Comparison of ENCODE assay signal across 10 cellular contexts in genomic region chr1:15155191-15155590, GRCh38. TPM values are rescaled to one million over a fixed set of nuclear protein-coding genes. Genes with fewer than 3 reads are reported as not detected.
DNase-seq lines count a peak whose midpoint lies in the region; ATAC-seq and TF ChIP-seq lines count a peak whose summit lies in the region.
"Had no signal": no experiment of that assay in that cellular context is flagged by ENCODE, and none has a peak within 500 bp of the region (broad histone marks: within the 10 kb centered on the region; RNA-seq: fewer than 3 reads in every experiment).

No MANE protein-coding gene starts in this region.

- no peak for TF ChIP-seq POLR2A in upper lobe of left lung (IDR thresholded peaks at IDR 0.05)

- H3K36me3 ChIP-seq in mammary epithelial cell (ENCODE audit: insufficient read depth, low read length) (no peaks in the 10 kb centered on the region), upper lobe of left lung (no peaks in the 10 kb centered on the region)

- peaks cover 17% of the 10 kb centered on the region for H3K27me3 Mint-ChIP-seq in activated naive CD4-positive, alpha-beta T cell treated with anti-CD3 and anti-CD28 coated beads, Interleukin-2, amount 50 U/mL, for 24 hours
- peaks cover 3% of the 10 kb centered on the region for H3K27me3 Mint-ChIP-seq in mesothelial cell of epicardium (ENCODE audit: low read depth)

- intact Hi-C loops in mammary epithelial cell (cut with micrococcal nuclease), result loop anchor here (10.0 kb wide), 1 partner anchor 370 kb away; the partner anchor contains the start of genes CASP9 and DNAJC16
- intact Hi-C loops in sciatic nerve (cut with DNase I), result no loop called here

- no peaks in the 10 kb centered on the region for H3K27me3 ChIP-seq in mammary epithelial cell (ENCODE audit: insufficient read depth, low read length)
- peaks cover 0 to 4% (median 2%) of the 10 kb centered on the region in 4 donors for H3K27me3 ChIP-seq in upper lobe of left lung

- no peak for ATAC-seq in activated naive CD4-positive, alpha-beta T cell treated with anti-CD3 and anti-CD28 coated beads, Interleukin-2, amount 50 U/mL, for 72 hours
- ATAC-seq in upper lobe of left lung (ENCODE audit: low FRiP score in 2 of 2), result no peak
- no peak for ATAC-seq in sciatic nerve
- no peak for ATAC-seq in HG02642 (IDR thresholded peaks at IDR 0.05; ENCODE audit: poor library complexity, unreplicated experiment)
- ATAC-seq: activated CD8-positive, alpha-beta T cell treated with anti-CD3 and anti-CD28 coated beads, Interleukin-2, amount 10 ng/mL, durations not matched to agents 7 days and 5 days had no signal

- H2AFZ ChIP-seq in mammary epithelial cell (ENCODE audit: low read depth, low read length), result no peak overlapping the region

- 100% methylated on average over 4 of the region's 5 CpGs for WGBS in mammary epithelial cell (ENCODE audit: low coverage, missing lambda C conversion rate)
- 78 to 84% methylated on average over 5 of the region's 5 CpGs for WGBS in upper lobe of left lung, 2 donors

- H3K79me2 ChIP-seq in mammary epithelial cell (ENCODE audit: insufficient read depth, low read length), result peaks cover 64% of the 10 kb centered on the region

- no peaks in the 10 kb centered on the region for H3K9me3 Mint-ChIP-seq in activated naive CD4-positive, alpha-beta T cell treated with anti-CD3 and anti-CD28 coated beads, Interleukin-2, amount 50 U/mL, for 24 hours
- no peaks in the 10 kb centered on the region for H3K9me3 Mint-ChIP-seq in activated naive CD4-positive, alpha-beta T cell treated with anti-CD3 and anti-CD28 coated beads, Interleukin-2, amount 50 U/mL, for 72 hours
- H3K9me3 Mint-ChIP-seq in mesothelial cell of epicardium, result peaks cover 5% of the 10 kb centered on the region

- peaks cover 36% of the 10 kb centered on the region for H3K4me1 ChIP-seq in mammary epithelial cell (ENCODE audit: insufficient read depth, low read length)
- peaks cover 20 to 55% (median 52%) of the 10 kb centered on the region in 4 donors for H3K4me1 ChIP-seq in upper lobe of left lung

- BruUV-seq in mammary epithelial cell (replicated peaks; lab: Mats Ljungman, UMichigan), result no TSS peak

- in situ Hi-C loops in mammary epithelial cell (cut with MboI; ENCODE audit: low sequenced_read_pairs in 2 of 2), result loop anchor here in 1 of 2 donors (10.0 kb wide), 2 partner anchors 150 to 260 kb away; no protein-coding TSS in a partner anchor

- peak overlapping the region; percentile 94 for H3K4me2 ChIP-seq in mammary epithelial cell (ENCODE audit: insufficient read depth, low read depth, low read length)

- no peak overlapping the region for H3K27ac Mint-ChIP-seq in activated naive CD4-positive, alpha-beta T cell treated with anti-CD3 and anti-CD28 coated beads, Interleukin-2, amount 50 U/mL, for 24 hours
- no peak overlapping the region for H3K27ac Mint-ChIP-seq in activated naive CD4-positive, alpha-beta T cell treated with anti-CD3 and anti-CD28 coated beads, Interleukin-2, amount 50 U/mL, for 72 hours
- peak overlapping the region; percentile 71 for H3K27ac Mint-ChIP-seq in mesothelial cell of epicardium

- CTCF ChIA-PET in mammary epithelial cell (lab: Charles Lee; ENCODE audit: low non-redundant PET), result no interaction called here

- TF ChIP-seq EP300 in upper lobe of left lung (IDR thresholded peaks at IDR 0.05), result no peak

- H3K9ac ChIP-seq in mammary epithelial cell (ENCODE audit: insufficient read depth, low read length), result no peak overlapping the region

- H3K4me3 ChIP-seq in mammary epithelial cell (replicated peaks in 1 of 3; ENCODE audit: insufficient read depth in 1 of 3, low read depth in 2 of 3, low read length in 3 of 3) (peak overlapping the region in 1 of 3 experiments; percentile 71), upper lobe of left lung (peak overlapping the region in 3 of 4 donors; percentile 58 to 92 (median 81))
- H3K4me3 ChIP-seq: SK-N-MC had no signal

- H3K4me3 Mint-ChIP-seq in activated naive CD4-positive, alpha-beta T cell treated with anti-CD3 and anti-CD28 coated beads, Interleukin-2, amount 50 U/mL, for 24 hours, result peak overlapping the region; percentile 28
- peak overlapping the region; percentile 78 for H3K4me3 Mint-ChIP-seq in mesothelial cell of epicardium

- TF ChIP-seq CTCF in mammary epithelial cell (conservative IDR thresholded peaks at IDR 0.05 in 1 of 2, IDR thresholded peaks at IDR 0.05 in 1 of 2; ENCODE audit: extremely low read depth in 1 of 2, insufficient read depth in 1 of 2, low read depth in 1 of 2, low read length in 2 of 2) (no peak), mesothelial cell of epicardium (IDR thresholded peaks at IDR 0.05; ENCODE audit: unreplicated experiment) (no peak), upper lobe of left lung (IDR thresholded peaks at IDR 0.05) (no peak)

- no peak for DNase-seq in activated naive CD4-positive, alpha-beta T cell treated with anti-CD3 and anti-CD28 coated beads, Interleukin-2, amount 50 U/mL, for 72 hours (ENCODE audit: low spot score in 2 of 2)
- DNase-seq in mammary epithelial cell, result no peak
- DNase-seq in mesothelial cell of epicardium (ENCODE audit: low spot score in 2 of 2, unreplicated experiment in 2 of 2), result no peak
- no peak for DNase-seq in upper lobe of left lung
- DNase-seq in NCI-H446 treated with DMSO at 0.1 percent for 48 hours (lab: John Stamatoyannopoulos, UW), result no peak
- DNase-seq in sciatic nerve (ENCODE audit: low spot score), result no peak
- DNase-seq: activated CD8-positive, alpha-beta T cell treated with anti-CD3 and anti-CD28 coated beads, Interleukin-2, amount 10 ng/mL, durations not matched to agents 7 days and 5 days had no signal

- H3K9me3 ChIP-seq in mammary epithelial cell (replicated peaks; ENCODE audit: insufficient read depth, low read length), result no peaks in the 10 kb centered on the region
- H3K9me3 ChIP-seq in upper lobe of left lung, result no peaks in the 10 kb centered on the region

- H3K4me1 Mint-ChIP-seq in activated naive CD4-positive, alpha-beta T cell treated with anti-CD3 and anti-CD28 coated beads, Interleukin-2, amount 50 U/mL, for 24 hours, result peaks cover 35% of the 10 kb centered on the region
- H3K4me1 Mint-ChIP-seq in mesothelial cell of epicardium, result peaks cover 52% of the 10 kb centered on the region

- dilution Hi-C loops in mammary epithelial cell (cut with HindIII; ENCODE audit: low sequenced_read_pairs), result no loop called here

- H3K27ac ChIP-seq in mammary epithelial cell (ENCODE audit: insufficient read depth, low read depth, low read length) (no peak overlapping the region), upper lobe of left lung (peak overlapping the region; percentile 88 to 93 (median 90))
- H3K27ac ChIP-seq: SK-N-MC had no signal

- H3K36me3 Mint-ChIP-seq in activated naive CD4-positive, alpha-beta T cell treated with anti-CD3 and anti-CD28 coated beads, Interleukin-2, amount 50 U/mL, for 24 hours, result no peaks in the 10 kb centered on the region
- peaks cover 0 to 6% of the 10 kb centered on the region in 2 donors for H3K36me3 Mint-ChIP-seq in activated naive CD4-positive, alpha-beta T cell treated with anti-CD3 and anti-CD28 coated beads, Interleukin-2, amount 50 U/mL, for 72 hours
- H3K36me3 Mint-ChIP-seq in mesothelial cell of epicardium, result no peaks in the 10 kb centered on the region

- H4K20me1 ChIP-seq in mammary epithelial cell (ENCODE audit: insufficient read depth, low read length), result no peaks in the 10 kb centered on the region

RNA-seq across cellular contexts. Expression of gene TMEM51, which starts 1.6 kb away (rescaled TPM):
- total RNA-seq in activated naive CD4-positive, alpha-beta T cell treated with anti-CD3 and anti-CD28 coated beads, Interleukin-2, amount 50 U/mL, for 72 hours, result under 1 TPM in 1 of 2 donors, not detected in 1; 0.35 TPM
- total RNA-seq in mammary epithelial cell, result 10 to 100 TPM; 15.1 to 16.2 TPM
- 14.9 TPM for polyA plus RNA-seq in mammary epithelial cell
- 4.4 TPM for polyA minus RNA-seq in mammary epithelial cell
- 10.4 to 11.2 TPM (median 10.9 TPM) in 3 replicates for total RNA-seq in mesothelial cell of epicardium
- 10 to 100 TPM in 4 of 6 donors, 1 to 10 TPM in 2; 6.3 to 22.4 (median 14.6) TPM for total RNA-seq in upper lobe of left lung
- 17.3 TPM for total RNA-seq in sciatic nerve
